Comparison of ENCODE assay signal across 8 cellular contexts in genomic region chr22:30694638-30695350, GRCh38. TPM values are rescaled to one million over a fixed set of nuclear protein-coding genes. Genes with fewer than 3 reads are reported as not detected.
A peak's percentile ranks its signal among the peaks of the same experiment; 100 is the strongest.
DNase-seq lines count a peak whose midpoint lies in the region; ATAC-seq and TF ChIP-seq lines count a peak whose summit lies in the region.

OSBP2 (plus strand) TSS chr22:30694874; CDS start chr22:30694910, 36 bp downstream.

- H3K9me3 ChIP-seq in subcutaneous abdominal adipose tissue (ENCODE audit: control insufficient read depth in 5 of 5, low read length in 5 of 5) = no peaks in the 10 kb centered on the region

- no peak for ATAC-seq in GM18502 (IDR thresholded peaks at IDR 0.05; ENCODE audit: poor library complexity, unreplicated experiment)

- H3K4me3 ChIP-seq in LNCaP clone FGC (ENCODE audit: low read depth, low read length) (peak within 1 kb of the TSS; percentile 60), subcutaneous abdominal adipose tissue (ENCODE audit: low read depth in 1 of 5, low read length in 5 of 5) (peak within 1 kb of the TSS in 4 of 5 donors; percentile 60 to 76 (median 66))

- H3K36me3 Mint-ChIP-seq in endothelial cell (ENCODE audit: low read depth, unreplicated experiment) = no peaks in the 10 kb centered on the region

- peaks cover 9% of the 10 kb centered on the region for H3K27me3 Mint-ChIP-seq in endothelial cell (ENCODE audit: unreplicated experiment)

- H3K27ac ChIP-seq in subcutaneous abdominal adipose tissue (ENCODE audit: low read depth, low read length) = no peak within 1 kb of the TSS

- TF ChIP-seq CTCF in LNCaP clone FGC (IDR thresholded peaks at IDR 0.05; ENCODE audit: control insufficient read depth, extremely low read depth, insufficient read depth) = 0 out of 2 replicates have a peak, but pooled peaks have one; percentile 21
- no peak for TF ChIP-seq CTCF in endothelial cell (IDR thresholded peaks at IDR 0.05; ENCODE audit: unreplicated experiment)

- H3K36me3 ChIP-seq in subcutaneous abdominal adipose tissue (ENCODE audit: control insufficient read depth in 5 of 5, insufficient read depth in 5 of 5, low read length in 5 of 5) = no peaks in the 10 kb centered on the region

- H3K9me3 Mint-ChIP-seq in endothelial cell (ENCODE audit: unreplicated experiment) = no peaks in the 10 kb centered on the region

- no peak within 1 kb of the TSS for H3K27ac Mint-ChIP-seq in endothelial cell (ENCODE audit: unreplicated experiment)

- peak within 1 kb of the TSS in 4 of 5 donors; percentile 6 to 76 (median 51) for H3K9ac ChIP-seq in subcutaneous abdominal adipose tissue (ENCODE audit: low read length in 5 of 5)

- H3K4me3 Mint-ChIP-seq in endothelial cell (ENCODE audit: unreplicated experiment) = peak within 1 kb of the TSS; percentile 89

- H3K4me1 ChIP-seq in subcutaneous abdominal adipose tissue (ENCODE audit: control insufficient read depth in 5 of 5, insufficient read depth in 5 of 5, low read length in 5 of 5) = peaks cover 0 to 22% (median 16%) of the 10 kb centered on the region in 5 donors

- DNase-seq in Daoy (ENCODE audit: low read depth) (peak; percentile 35), LNCaP clone FGC (ENCODE audit: low read depth) (no peak), endothelial cell (ENCODE audit: low spot score) (peak; percentile 43), midbrain (lab: John Stamatoyannopoulos, UW) (peak; percentile 47)
- peak; percentile 38 for DNase-seq in activated CD8-positive, alpha-beta memory T cell treated with anti-CD3 and anti-CD28 coated beads, Interleukin-2, amount 50 U/mL, for 4 hours
- no peak for DNase-seq in effector CD4-positive, alpha-beta T cell

- H3K27me3 ChIP-seq in subcutaneous abdominal adipose tissue (ENCODE audit: control insufficient read depth in 5 of 5, insufficient read depth in 4 of 5, low read length in 5 of 5) = peaks cover 0 to 9% (median 4%) of the 10 kb centered on the region in 5 donors

- H3K4me1 Mint-ChIP-seq in endothelial cell (ENCODE audit: unreplicated experiment) = peaks cover 7% of the 10 kb centered on the region

RNA-seq across cellular contexts. Expression of gene OSBP2, which starts in this region (rescaled TPM):
- total RNA-seq in Daoy (2014; rRNA removed; shearing (Covaris generic)) = 0.60 and 0.97 TPM in 2 replicates
- 3.0 TPM for total RNA-seq in endothelial cell (ENCODE audit: unreplicated experiment)

Comparison
In these comparisons a context has a peak if more than half of its experiments do, and no peak if none do; other contexts are left out.
1. Peak in DNase-seq in Daoy; RNA of the gene not detected or under 1 TPM.
2. DNase-seq: peak in activated CD8-positive, alpha-beta memory T cell treated with anti-CD3 and anti-CD28 coated beads, Interleukin-2, amount 50 U/mL, for 4 hours (single experiment), endothelial cell (single experiment) and midbrain (single experiment); none in LNCaP clone FGC (single experiment) and effector CD4-positive, alpha-beta T cell (single experiment).